In the genomic region with DNA sequence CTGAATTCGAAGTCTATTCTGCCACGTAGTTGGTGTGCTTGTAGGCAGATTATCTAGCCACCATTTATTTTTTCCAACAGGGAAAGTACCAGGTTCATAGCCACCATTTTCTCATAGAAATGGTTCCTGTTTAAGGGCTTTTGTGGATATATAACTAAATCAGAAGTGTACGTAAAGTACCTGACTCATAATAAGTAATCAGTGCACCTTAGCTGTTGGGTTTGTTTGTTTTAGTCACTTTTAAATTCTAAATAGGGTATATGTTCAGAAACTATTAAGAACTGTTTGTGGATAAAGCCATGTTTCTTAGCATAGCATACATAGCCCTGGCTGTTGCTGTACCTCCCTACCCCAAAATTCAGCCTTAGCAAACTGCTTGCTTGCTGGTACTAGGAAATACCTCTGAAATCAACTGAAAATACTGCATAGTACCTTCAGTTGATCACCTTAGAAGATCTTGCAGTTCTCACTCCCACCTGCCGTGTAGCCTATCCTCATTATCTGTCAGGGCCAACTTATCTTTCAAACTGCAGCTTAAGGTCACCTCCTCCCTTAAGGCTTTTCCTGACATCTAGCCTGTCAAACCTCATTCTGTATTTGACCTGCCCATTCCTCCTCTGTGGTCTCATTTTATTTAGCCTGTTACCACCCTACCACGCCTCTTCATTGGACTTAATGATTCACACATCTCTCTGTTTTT, we compare ENCODE assay signal across 18 cellular contexts. TPM values are rescaled to one million over a fixed set of nuclear protein-coding genes. Genes with fewer than 3 reads are reported as not detected.
DNase-seq lines count a peak whose midpoint lies in the region; ATAC-seq and TF ChIP-seq lines count a peak whose summit lies in the region.
"Had no signal": no experiment of that assay in that cellular context is flagged by ENCODE, and none has a peak within 500 bp of the region (broad histone marks: within the 10 kb centered on the region; RNA-seq: fewer than 3 reads in every experiment).

No MANE protein-coding gene starts in this region.

- ATAC-seq in PC-3: peak; percentile 59
- no peak for ATAC-seq in GM19023 (IDR thresholded peaks at IDR 0.05; ENCODE audit: unreplicated experiment)
- no peak for ATAC-seq in sciatic nerve

- no peaks in the 10 kb centered on the region for H3K79me1 ChIP-seq in mesendoderm (ENCODE audit: low read length)

- H3K79me2 ChIP-seq in PC-3 (ENCODE audit: low read length) (no peaks in the 10 kb centered on the region), mesendoderm (ENCODE audit: control insufficient read depth, insufficient read depth, low read length) (no peaks in the 10 kb centered on the region)

- H2BK120ac ChIP-seq in mesendoderm (ENCODE audit: low read depth, low read length): no peak overlapping the region

- intact Hi-C loops in PC-3 (cut with micrococcal nuclease) (no loop called here), sciatic nerve (cut with DNase I) (no loop called here)

- no peak overlapping the region for H4K8ac ChIP-seq in mesendoderm (ENCODE audit: low read depth, low read length)

- no peaks in the 10 kb centered on the region; the same call in 1 of the 2 replicates for H3K4me1 ChIP-seq in PC-3 (ENCODE audit: insufficient read depth, low read length)
- H3K4me1 ChIP-seq in endodermal cell (ENCODE audit: control insufficient read depth, insufficient read depth, low read length): peaks cover 3% of the 10 kb centered on the region
- H3K4me1 ChIP-seq in mesendoderm (ENCODE audit: control insufficient read depth, low read depth, low read length): no peaks in the 10 kb centered on the region

- DNase-seq in PC-3: peak; percentile 1
- peak; percentile 59 for DNase-seq in endodermal cell
- peak; percentile 69 for DNase-seq in mesendoderm
- DNase-seq in HPDE6-E6E7 (ENCODE audit: extremely low spot score): no peak
- DNase-seq in NCI-H748 (lab: John Stamatoyannopoulos, UW; ENCODE audit: unreplicated experiment): no peak
- DNase-seq in sciatic nerve (ENCODE audit: low spot score): no peak
- DNase-seq: BE2C; C1 segment of cervical spinal cord; CD4-positive, CD25-positive, alpha-beta regulatory T cell; CD8-positive, alpha-beta memory T cell; COR-L47; H9; IMR-90; KBM-7 had no signal

- H3K9me3 Mint-ChIP-seq in endodermal cell: peaks cover 26% of the 10 kb centered on the region

- H3K9me3 ChIP-seq in PC-3 (ENCODE audit: low read length) (no peaks in the 10 kb centered on the region), endodermal cell (ENCODE audit: control insufficient read depth, low read length) (peaks cover 42% of the 10 kb centered on the region)
- H3K9me3 ChIP-seq: BE2C had no signal

- CTCF ChIA-PET in PC-3 (lab: Charles Lee): no interaction called here

- H3K27ac Mint-ChIP-seq in endodermal cell: no peak overlapping the region
- H3K27ac Mint-ChIP-seq: CD4-positive, CD25-positive, alpha-beta regulatory T cell; H9 had no signal

- no peak overlapping the region for H3K56ac ChIP-seq in mesendoderm (ENCODE audit: low read length)

- no peak overlapping the region for H2BK15ac ChIP-seq in mesendoderm (replicated peaks; ENCODE audit: low read depth)

- H3K36me3 ChIP-seq in PC-3 (ENCODE audit: low read depth, low read length) (no peaks in the 10 kb centered on the region; the same call in 1 of the 2 replicates), endodermal cell (ENCODE audit: control insufficient read depth, insufficient read depth, low read length) (peaks cover 30% of the 10 kb centered on the region), mesendoderm (ENCODE audit: control insufficient read depth, insufficient read depth, low read length) (no peaks in the 10 kb centered on the region)
- H3K36me3 ChIP-seq: BE2C had no signal

- peaks cover 46% of the 10 kb centered on the region for H3K36me3 Mint-ChIP-seq in endodermal cell (ENCODE audit: low read depth)

- no peak overlapping the region for H3K4me2 ChIP-seq in PC-3 (ENCODE audit: low read length)
- H3K4me2 ChIP-seq in mesendoderm (ENCODE audit: low read length): no peak overlapping the region

- H3K4ac ChIP-seq in mesendoderm (ENCODE audit: low read depth, low read length): no peak overlapping the region

- no peaks in the 10 kb centered on the region for H3K27me3 Mint-ChIP-seq in endodermal cell (ENCODE audit: insufficient read depth)
- H3K27me3 Mint-ChIP-seq: CD4-positive, CD25-positive, alpha-beta regulatory T cell; CD8-positive, alpha-beta memory T cell had no signal

- no peak overlapping the region for H2AFZ ChIP-seq in PC-3 (ENCODE audit: low read length)

- H2BK5ac ChIP-seq in mesendoderm (ENCODE audit: low read length): no peak overlapping the region

- no TSS peak for BruUV-seq in PC-3 (replicated peaks; lab: Mats Ljungman, UMichigan)

- no peak overlapping the region for H4K5ac ChIP-seq in mesendoderm (ENCODE audit: low read length)

- H3K4me3 Mint-ChIP-seq in endodermal cell: no peak overlapping the region
- H3K4me3 Mint-ChIP-seq: CD4-positive, CD25-positive, alpha-beta regulatory T cell; CD8-positive, alpha-beta memory T cell; H9 had no signal

- no peaks in the 10 kb centered on the region for H3K9me2 ChIP-seq in PC-3 (replicated peaks; ENCODE audit: low read length)

- no peaks in the 10 kb centered on the region for H3F3A ChIP-seq in PC-3 (ENCODE audit: low read length, unreplicated experiment)

- no peaks in the 10 kb centered on the region for H4K20me1 ChIP-seq in PC-3 (ENCODE audit: low read length)

- POLR2A ChIA-PET in PC-3 (lab: Charles Lee; ENCODE audit: unreplicated experiment): no interaction called here

- H3K9ac ChIP-seq in PC-3 (ENCODE audit: low read length): no peak overlapping the region
- no peak overlapping the region for H3K9ac ChIP-seq in endodermal cell (ENCODE audit: extremely low read depth, low read length, poor library complexity, severe bottlenecking)
- no peak overlapping the region for H3K9ac ChIP-seq in mesendoderm (ENCODE audit: low read length)

- no peak overlapping the region for H3K23ac ChIP-seq in mesendoderm (ENCODE audit: low read length)

- TF ChIP-seq CTCF in PC-3 (conservative IDR thresholded peaks at IDR 0.05; ENCODE audit: low read depth, low read length): no peak
- no peak for TF ChIP-seq CTCF in endodermal cell (conservative IDR thresholded peaks at IDR 0.05)

- H3K27me3 ChIP-seq in PC-3 (ENCODE audit: low read length) (no peaks in the 10 kb centered on the region), endodermal cell (ENCODE audit: control insufficient read depth, insufficient read depth, low read length, poor library complexity, severe bottlenecking) (no peaks in the 10 kb centered on the region), mesendoderm (ENCODE audit: insufficient read depth, low read length, poor library complexity) (no peaks in the 10 kb centered on the region)
- H3K27me3 ChIP-seq: BE2C had no signal

- 76 to 94% methylated on average over 2 to 5 of the region's 5 CpGs for WGBS in endodermal cell (ENCODE audit: insufficient coverage in 1 of 2, insufficient read length in 1 of 2), 2 experiments
- WGBS in mesendoderm (ENCODE audit: extremely low coverage, insufficient coverage, low lambda C conversion rate): no CpG with 5 or more reads among the region's 5 CpGs

- peaks cover 12% of the 10 kb centered on the region for H3K4me1 Mint-ChIP-seq in endodermal cell

- no peak overlapping the region for H2AK5ac ChIP-seq in mesendoderm (ENCODE audit: low read length)

- H3K4me3 ChIP-seq in PC-3 (ENCODE audit: low read length) (no peak overlapping the region), endodermal cell (ENCODE audit: low read length) (no peak overlapping the region), mesendoderm (ENCODE audit: low read length) (no peak overlapping the region)

- no peak overlapping the region for H3K27ac ChIP-seq in PC-3 (ENCODE audit: low read length)
- no peak overlapping the region for H3K27ac ChIP-seq in endodermal cell (ENCODE audit: low read depth, low read length)
- H3K27ac ChIP-seq in mesendoderm (ENCODE audit: low read depth, low read length): no peak overlapping the region

- H3K18ac ChIP-seq in mesendoderm (ENCODE audit: low read length): no peak overlapping the region

RNA-seq across cellular contexts. Expression of a gene that starts 44.6 kb away (rescaled TPM):
- not detected in 2 replicates for total RNA-seq in PC-3 (2014; rRNA removed)
- not detected for total RNA-seq in endodermal cell
- not detected for polyA plus RNA-seq in endodermal cell (2013, experiment 1 of 2)
- not detected for polyA plus RNA-seq in endodermal cell (2013, experiment 2 of 2)
- polyA plus RNA-seq in mesendoderm (2013, experiment 1 of 2): 0.07 TPM
- polyA plus RNA-seq in mesendoderm (2013, experiment 2 of 2): 0.21 TPM
- total RNA-seq in sciatic nerve: 0.09 TPM
- total RNA-seq: A172; CD4-positive, CD25-positive, alpha-beta regulatory T cell; CD8-positive, alpha-beta memory T cell; H1; H9; HT1080; IMR-90 had no signal
- polyA plus RNA-seq: CD4-positive, CD25-positive, alpha-beta regulatory T cell; CD8-positive, alpha-beta memory T cell; H1 had no signal

Comparison
In these comparisons a context has a peak if more than half of its experiments do, and no peak if none do; other contexts are left out.
1. DNase-seq: peak in PC-3 (single experiment), endodermal cell (single experiment) and mesendoderm (single experiment); none in HPDE6-E6E7 (single experiment), NCI-H748 (single experiment) and sciatic nerve (single experiment).